In genomic region chr17:82661717-82662683, GRCh38 we compare ENCODE assay signal across 1 cellular context.
TF ChIP-seq lines count a peak whose summit lies in the region.

No MANE protein-coding gene starts in this region.

TF ChIP-seq in WTC11, 78 proteins besides CTCF, POLR2A, EP300 and RAD21 (continued from another document):
- no peak for TF ChIP-seq ZNF532 (CRISPR knock-in tag; IDR thresholded peaks at IDR 0.05; ENCODE audit: borderline replicate concordance)
- TF ChIP-seq PRDM15 (CRISPR knock-in tag; IDR thresholded peaks at IDR 0.05): no peak
- no peak for TF ChIP-seq RORB (CRISPR knock-in tag; IDR thresholded peaks at IDR 0.05)
- TF ChIP-seq ZNF281 (CRISPR knock-in tag; IDR thresholded peaks at IDR 0.05): no peak
- 0 out of 2 replicates have a peak, but pooled peaks have one; percentile 21 for TF ChIP-seq ZNF263 (CRISPR knock-in tag; IDR thresholded peaks at IDR 0.05; ENCODE audit: low read depth)
TF ChIP-seq in WTC11: peak in this region for 1.
